Comparison of ENCODE assay signal across 13 cellular contexts in genomic region chr17:63516910-63517824, GRCh38. TPM values are rescaled to one million over a fixed set of nuclear protein-coding genes. Genes with fewer than 3 reads are reported as not detected.
A peak's percentile ranks its signal among the peaks of the same experiment; 100 is the strongest.
DNase-seq lines count a peak whose midpoint lies in the region; ATAC-seq, FAIRE-seq and TF ChIP-seq lines count a peak whose summit lies in the region.
"Had no signal": no experiment of that assay in that cellular context is flagged by ENCODE, and none has a peak within 500 bp of the region (broad histone marks: within the 10 kb centered on the region; RNA-seq: fewer than 3 reads in every experiment).

No MANE protein-coding gene starts in this region.

- H3K27me3 Mint-ChIP-seq in activated CD8-positive, alpha-beta T cell treated with anti-CD3 and anti-CD28 coated beads for 36 hours: peaks cover 9% of the 10 kb centered on the region
- peaks cover 14% of the 10 kb centered on the region for H3K27me3 Mint-ChIP-seq in activated CD8-positive, alpha-beta T cell treated with anti-CD3 and anti-CD28 coated beads, Interleukin-2, amount 10 ng/mL, durations not matched to agents 7 days and 5 days (ENCODE audit: low read depth)

- H3K4me3 ChIP-seq in K562: no peak overlapping the region

- TF ChIP-seq POLR2A in K562 (conservative IDR thresholded peaks at IDR 0.05): no peak

- no TSS peak for BruUV-seq in K562 (replicated peaks; lab: Mats Ljungman, UMichigan)

- no peaks in the 10 kb centered on the region; a peak in 1 of 5 replicates for H3K4me1 ChIP-seq in K562 (replicated peaks in 1 of 2; ENCODE audit: control insufficient read depth in 2 of 2, insufficient read depth in 2 of 2, low read length in 2 of 2)
- H3K4me1 ChIP-seq: BE2C had no signal

- no peak overlapping the region for H3K27ac Mint-ChIP-seq in activated CD8-positive, alpha-beta T cell treated with anti-CD3 and anti-CD28 coated beads for 36 hours
- H3K27ac Mint-ChIP-seq in activated CD8-positive, alpha-beta T cell treated with anti-CD3 and anti-CD28 coated beads, Interleukin-2, amount 10 ng/mL, durations not matched to agents 7 days and 5 days: no peak overlapping the region
- H3K27ac Mint-ChIP-seq: activated naive CD4-positive, alpha-beta T cell treated with anti-CD3 and anti-CD28 coated beads, Interleukin-2, amount 50 U/mL, for 24 hours had no signal

- H3K9ac ChIP-seq in K562 (ENCODE audit: insufficient read depth in 1 of 2, low read depth in 2 of 2, low read length in 2 of 2): no peak overlapping the region

- no peak overlapping the region for H3K4me2 ChIP-seq in K562 (ENCODE audit: insufficient read depth, low read length)

- H3K9me3 Mint-ChIP-seq in activated CD8-positive, alpha-beta T cell treated with anti-CD3 and anti-CD28 coated beads for 36 hours: no peaks in the 10 kb centered on the region
- H3K9me3 Mint-ChIP-seq in activated CD8-positive, alpha-beta T cell treated with anti-CD3 and anti-CD28 coated beads, Interleukin-2, amount 10 ng/mL, durations not matched to agents 7 days and 5 days (ENCODE audit: insufficient read depth): no peaks in the 10 kb centered on the region
- H3K9me3 Mint-ChIP-seq: activated naive CD4-positive, alpha-beta T cell treated with anti-CD3 and anti-CD28 coated beads, Interleukin-2, amount 50 U/mL, for 24 hours had no signal

- WGBS in K562 (ENCODE audit: insufficient coverage, low coverage, missing lambda C conversion rate): under 1% methylated on average over 6 of the region's 6 CpGs

- intact Hi-C loops in activated CD8-positive, alpha-beta T cell treated with anti-CD3 and anti-CD28 coated beads for 36 hours (cut with micrococcal nuclease): no loop called here
- intact Hi-C loops in K562 (cut with micrococcal nuclease): no loop called here

- no peak for TF ChIP-seq CTCF in activated CD8-positive, alpha-beta T cell treated with anti-CD3 and anti-CD28 coated beads for 36 hours (IDR thresholded peaks at IDR 0.05)
- TF ChIP-seq CTCF in K562 (IDR thresholded peaks at IDR 0.05 in 2 of 3, conservative IDR thresholded peaks at IDR 0.05 in 1 of 3; ENCODE audit: insufficient read depth in 2 of 3, low read depth in 1 of 3, low read length in 3 of 3) (no peak), GM10266 (IDR thresholded peaks at IDR 0.05; ENCODE audit: control insufficient read depth, insufficient read depth, low read depth, missing control alignments) (no peak)

- H3K36me3 Mint-ChIP-seq in activated CD8-positive, alpha-beta T cell treated with anti-CD3 and anti-CD28 coated beads for 36 hours (ENCODE audit: low read depth): no peaks in the 10 kb centered on the region
- H3K36me3 Mint-ChIP-seq in activated CD8-positive, alpha-beta T cell treated with anti-CD3 and anti-CD28 coated beads, Interleukin-2, amount 10 ng/mL, durations not matched to agents 7 days and 5 days (ENCODE audit: low read depth): no peaks in the 10 kb centered on the region
- H3K36me3 Mint-ChIP-seq: activated naive CD4-positive, alpha-beta T cell treated with anti-CD3 and anti-CD28 coated beads, Interleukin-2, amount 50 U/mL, for 24 hours had no signal

- no peaks in the 10 kb centered on the region for H3K36me3 ChIP-seq in K562 (ENCODE audit: control insufficient read depth, insufficient read depth, low read length)
- H3K36me3 ChIP-seq: BE2C had no signal

- peaks cover 13% of the 10 kb centered on the region for H3K4me1 Mint-ChIP-seq in activated CD8-positive, alpha-beta T cell treated with anti-CD3 and anti-CD28 coated beads for 36 hours (ENCODE audit: low read depth)
- no peaks in the 10 kb centered on the region for H3K4me1 Mint-ChIP-seq in activated CD8-positive, alpha-beta T cell treated with anti-CD3 and anti-CD28 coated beads, Interleukin-2, amount 10 ng/mL, durations not matched to agents 7 days and 5 days (ENCODE audit: low read depth)
- H3K4me1 Mint-ChIP-seq: activated naive CD4-positive, alpha-beta T cell treated with anti-CD3 and anti-CD28 coated beads, Interleukin-2, amount 50 U/mL, for 24 hours had no signal

- no peaks in the 10 kb centered on the region for H3K9me1 ChIP-seq in K562 (ENCODE audit: control insufficient read depth, insufficient read depth, low read length)

- in situ Hi-C loops in K562 (cut with MboI): no loop called here

- POLR2A ChIA-PET in activated CD8-positive, alpha-beta T cell treated with anti-CD3 and anti-CD28 coated beads for 36 hours (lab: Charles Lee): no interaction called here
- POLR2A ChIA-PET in activated CD8-positive, alpha-beta T cell treated with anti-CD3 and anti-CD28 coated beads, Interleukin-2, amount 10 ng/mL, durations not matched to agents 7 days and 5 days (lab: Charles Lee): no interaction called here
- POLR2A ChIA-PET in K562 (lab: Yijun Ruan, JAX): interaction anchor here (0.5 kb wide), 1 partner anchor 59 kb away, joined by 5 read pairs; no protein-coding TSS in a partner anchor

- TF ChIP-seq RAD21 in K562 (CRISPR knock-in tag; conservative IDR thresholded peaks at IDR 0.05 in 1 of 2, IDR thresholded peaks at IDR 0.05 in 1 of 2): no peak

- no peaks in the 10 kb centered on the region for H3K79me2 ChIP-seq in K562 (ENCODE audit: control insufficient read depth, insufficient read depth, low read length)

- H2AFZ ChIP-seq in K562 (ENCODE audit: low read depth, low read length): no peak overlapping the region

- no peak overlapping the region for H3K27ac ChIP-seq in K562 (ENCODE audit: extremely low read depth, low read depth, low read length)

- no peak for TF ChIP-seq EP300 in K562 (IDR thresholded peaks at IDR 0.05; ENCODE audit: low read length)

- DNase-seq in activated CD8-positive, alpha-beta T cell treated with anti-CD3 and anti-CD28 coated beads for 36 hours: peak; percentile 73
- no peak for DNase-seq in activated CD8-positive, alpha-beta T cell treated with anti-CD3 and anti-CD28 coated beads, Interleukin-2, amount 10 ng/mL, durations not matched to agents 7 days and 5 days
- DNase-seq in HT1080 (ENCODE audit: low read depth) (peak; percentile 79), K562 (ENCODE audit: extremely low read depth in 1 of 4, low spot score in 3 of 4) (no peak), NCI-H774 (lab: John Stamatoyannopoulos, UW) (no peak), GM10266 (ENCODE audit: extremely low spot score) (no peak)
- DNase-seq in stimulated activated CD4-positive, alpha-beta T cell treated with anti-CD3 and anti-CD28 coated beads, Interleukin-2, amount 100 ng/mL, for 48 hours: peak; percentile 18 to 35
- DNase-seq: BE2C had no signal

- CTCF ChIA-PET in activated CD8-positive, alpha-beta T cell treated with anti-CD3 and anti-CD28 coated beads for 36 hours (lab: Charles Lee): no interaction called here
- CTCF ChIA-PET in activated CD8-positive, alpha-beta T cell treated with anti-CD3 and anti-CD28 coated beads, Interleukin-2, amount 10 ng/mL, durations not matched to agents 7 days and 5 days (lab: Charles Lee): no interaction called here
- CTCF ChIA-PET in K562 (lab: Yijun Ruan, JAX; ENCODE audit: low intra/inter-chr PET ratio): no interaction called here

- H4K20me1 ChIP-seq in K562 (replicated peaks; ENCODE audit: control insufficient read depth, insufficient read depth, low read length): 0 out of 2 replicates have a peak, but pooled peaks cover 5% of the 10 kb centered on the region

- H3K27me3 ChIP-seq in K562 (ENCODE audit: control insufficient read depth in 2 of 2, insufficient read depth in 2 of 2, low read length in 2 of 2): peaks cover 14 to 28% of the 10 kb centered on the region in 2 experiments; a peak in 3 of 5 replicates
- H3K27me3 ChIP-seq: BE2C had no signal

- no peaks in the 10 kb centered on the region for H3K9me3 ChIP-seq in K562 (replicated peaks; ENCODE audit: control insufficient read depth, insufficient read depth, low read depth, low read length)
- H3K9me3 ChIP-seq: BE2C had no signal

- H3K4me3 Mint-ChIP-seq in activated CD8-positive, alpha-beta T cell treated with anti-CD3 and anti-CD28 coated beads for 36 hours: no peak overlapping the region
- H3K4me3 Mint-ChIP-seq in activated CD8-positive, alpha-beta T cell treated with anti-CD3 and anti-CD28 coated beads, Interleukin-2, amount 10 ng/mL, durations not matched to agents 7 days and 5 days: no peak overlapping the region
- H3K4me3 Mint-ChIP-seq: activated naive CD4-positive, alpha-beta T cell treated with anti-CD3 and anti-CD28 coated beads, Interleukin-2, amount 50 U/mL, for 24 hours had no signal

- peak; percentile 89 for ATAC-seq in activated CD8-positive, alpha-beta T cell treated with anti-CD3 and anti-CD28 coated beads for 36 hours
- ATAC-seq in activated CD8-positive, alpha-beta T cell treated with anti-CD3 and anti-CD28 coated beads, Interleukin-2, amount 10 ng/mL, durations not matched to agents 7 days and 5 days: no peak
- ATAC-seq in K562: no peak; the same call in 2 of the 3 replicates
- ATAC-seq in HG03095 (IDR thresholded peaks at IDR 0.05; ENCODE audit: unreplicated experiment): no peak
- ATAC-seq: left lobe of liver had no signal

- FAIRE-seq in K562 (lab: Jason Lieb, UNC): no peak
- FAIRE-seq: endothelial cell of umbilical vein had no signal

RNA-seq across cellular contexts. Expression of gene KCNH6, which starts 6.0 kb away (rescaled TPM):
- total RNA-seq in activated CD8-positive, alpha-beta T cell treated with anti-CD3 and anti-CD28 coated beads for 36 hours: not detected
- not detected for total RNA-seq in activated CD8-positive, alpha-beta T cell treated with anti-CD3 and anti-CD28 coated beads, Interleukin-2, amount 10 ng/mL, durations not matched to agents 7 days and 5 days
- total RNA-seq in HT1080 (2014; rRNA removed; shearing (Covaris generic)): not detected in 2 replicates
- not detected in 2 replicates for polyA plus RNA-seq in HT1080 (2015; cell fraction: cytosol; rRNA removed)
- polyA plus RNA-seq in HT1080 (2015; cell fraction: nucleus; rRNA removed): not detected in 2 replicates
- total RNA-seq in K562 (2011; cell fraction: chromatin; rRNA removed; ENCODE audit: low replicate concordance): not detected in 2 replicates
- total RNA-seq in K562 (2011; cell fraction: nucleolus; rRNA removed): not detected in 2 replicates
- not detected in 2 replicates for total RNA-seq in K562 (2011; cell fraction: nucleoplasm; rRNA removed)
- total RNA-seq in K562 (2014; rRNA removed): not detected in 2 replicates
- not detected in 2 replicates for total RNA-seq in K562 (2014; rRNA removed; fragmentation: Illumina TruSeq; extraction: Trizol)
- not detected in 2 replicates for total RNA-seq in K562 (2015; rRNA removed; fragmentation: Illumina TruSeq; extraction: Trizol)
- not detected in 2 replicates for total RNA-seq in K562 (2021)
- polyA plus RNA-seq in K562 (2011; rRNA removed): not detected in 2 replicates
- not detected in 2 replicates for polyA plus RNA-seq in K562 (2011; cell fraction: cytosol; rRNA removed)
- polyA plus RNA-seq in K562 (2011; cell fraction: nucleus; rRNA removed): not detected in 2 replicates
- polyA plus RNA-seq in K562 (2012): not detected in 2 replicates
- not detected in 2 replicates for polyA plus RNA-seq in K562 (2014; fragmentation: Illumina TruSeq; extraction: Trizol)
- polyA plus RNA-seq in K562 (2014; fragmentation: Nextera tagmentation; extraction: Ambion mirVana): not detected
- polyA plus RNA-seq in K562 (2014; rRNA removed): not detected in 2 replicates
- polyA minus RNA-seq in K562 (2011; rRNA and poly(A)+ RNA removed): not detected in 2 replicates
- not detected in 2 replicates for polyA minus RNA-seq in K562 (2011; cell fraction: cytosol; rRNA and poly(A)+ RNA removed)
- polyA minus RNA-seq in K562 (2011; cell fraction: nucleus; rRNA and poly(A)+ RNA removed): not detected in 2 replicates
- total RNA-seq: endothelial cell of umbilical vein, left lobe of liver, subcutaneous adipose tissue had no signal

RNA-seq across cellular contexts. Expression of gene DCAF7, which starts 33.1 kb away (rescaled TPM):
- total RNA-seq in activated CD8-positive, alpha-beta T cell treated with anti-CD3 and anti-CD28 coated beads for 36 hours: 100 to 1,000 TPM; 104 to 105 TPM
- 100 to 1,000 TPM; 127 TPM for total RNA-seq in activated CD8-positive, alpha-beta T cell treated with anti-CD3 and anti-CD28 coated beads, Interleukin-2, amount 10 ng/mL, durations not matched to agents 7 days and 5 days
- total RNA-seq in HT1080 (2014; rRNA removed; shearing (Covaris generic)): 28.0 and 37.1 TPM in 2 replicates
- 58.3 TPM in 2 replicates for polyA plus RNA-seq in HT1080 (2015; cell fraction: cytosol; rRNA removed)
- polyA plus RNA-seq in HT1080 (2015; cell fraction: nucleus; rRNA removed): 84.6 and 86.5 TPM in 2 replicates
- total RNA-seq in K562 (2011; cell fraction: chromatin; rRNA removed; ENCODE audit: low replicate concordance): 38.0 and 39.5 TPM in 2 replicates
- total RNA-seq in K562 (2011; cell fraction: nucleolus; rRNA removed): 28.7 and 30.0 TPM in 2 replicates
- 37.9 and 48.6 TPM in 2 replicates for total RNA-seq in K562 (2011; cell fraction: nucleoplasm; rRNA removed)
- total RNA-seq in K562 (2014; rRNA removed) (30.8 and 40.8 TPM in 2 replicates), K562 (2014; rRNA removed; fragmentation: Illumina TruSeq; extraction: Trizol) (40.8 and 41.8 TPM in 2 replicates), K562 (2015; rRNA removed; fragmentation: Illumina TruSeq; extraction: Trizol) (40.2 and 41.8 TPM in 2 replicates), K562 (2021) (117 and 123 TPM in 2 replicates)
- polyA plus RNA-seq in K562 (2011; rRNA removed) (55.5 and 99.8 TPM in 2 replicates), K562 (2014; fragmentation: Illumina TruSeq; extraction: Trizol) (76.8 and 82.1 TPM in 2 replicates), K562 (2014; fragmentation: Nextera tagmentation; extraction: Ambion mirVana) (10 to 100 TPM; 35.9 to 38.0 TPM), K562 (2014; rRNA removed) (39.1 and 47.7 TPM in 2 replicates)
- polyA plus RNA-seq in K562 (2011; cell fraction: cytosol; rRNA removed): 70.8 and 74.0 TPM in 2 replicates
- polyA plus RNA-seq in K562 (2011; cell fraction: nucleus; rRNA removed): 36.3 and 49.3 TPM in 2 replicates
- 80.2 and 92.9 TPM in 2 replicates for polyA plus RNA-seq in K562 (2012)
- polyA minus RNA-seq in K562 (2011; rRNA and poly(A)+ RNA removed): 86.0 and 117 TPM in 2 replicates
- 67.3 and 99.9 TPM in 2 replicates for polyA minus RNA-seq in K562 (2011; cell fraction: cytosol; rRNA and poly(A)+ RNA removed)
- 11.7 and 18.8 TPM in 2 replicates for polyA minus RNA-seq in K562 (2011; cell fraction: nucleus; rRNA and poly(A)+ RNA removed)

RNA-seq across cellular contexts. Expression of gene ACE, which starts 40.3 kb away (rescaled TPM):
- total RNA-seq in activated CD8-positive, alpha-beta T cell treated with anti-CD3 and anti-CD28 coated beads for 36 hours: under 1 TPM; 0.36 to 0.51 TPM
- under 1 TPM in 1 of 2 experiments, not detected in 1; 0.18 TPM for total RNA-seq in activated CD8-positive, alpha-beta T cell treated with anti-CD3 and anti-CD28 coated beads, Interleukin-2, amount 10 ng/mL, durations not matched to agents 7 days and 5 days
- not detected in 2 replicates for total RNA-seq in HT1080 (2014; rRNA removed; shearing (Covaris generic))
- polyA plus RNA-seq in HT1080 (2015; cell fraction: cytosol; rRNA removed): 0.07 and 0.19 TPM in 2 replicates
- 0.12 and 0.29 TPM in 2 replicates for polyA plus RNA-seq in HT1080 (2015; cell fraction: nucleus; rRNA removed)
- total RNA-seq in K562 (2011; cell fraction: chromatin; rRNA removed; ENCODE audit: low replicate concordance): 7.6 and 13.1 TPM in 2 replicates
- 8.2 and 9.7 TPM in 2 replicates for total RNA-seq in K562 (2011; cell fraction: nucleolus; rRNA removed)
- total RNA-seq in K562 (2011; cell fraction: nucleoplasm; rRNA removed): 6.2 and 6.5 TPM in 2 replicates
- total RNA-seq in K562 (2014; rRNA removed) (0.61 and 2.5 TPM in 2 replicates), K562 (2014; rRNA removed; fragmentation: Illumina TruSeq; extraction: Trizol) (0.18 and 0.29 TPM in 2 replicates), K562 (2015; rRNA removed; fragmentation: Illumina TruSeq; extraction: Trizol) (0.34 and 0.54 TPM in 2 replicates), K562 (2021) (1.6 and 1.8 TPM in 2 replicates)
- polyA plus RNA-seq in K562 (2011; rRNA removed) (0.22 and 0.29 TPM in 2 replicates), K562 (2014; fragmentation: Illumina TruSeq; extraction: Trizol) (0.39 and 0.53 TPM in 2 replicates), K562 (2014; fragmentation: Nextera tagmentation; extraction: Ambion mirVana) (under 1 TPM in 1 of 2 experiments, not detected in 1; 0.07 TPM), K562 (2014; rRNA removed) (0.71 and 1.7 TPM in 2 replicates)
- polyA plus RNA-seq in K562 (2011; cell fraction: cytosol; rRNA removed): 0.63 and 1.3 TPM in 2 replicates
- polyA plus RNA-seq in K562 (2011; cell fraction: nucleus; rRNA removed): 0.95 and 3.8 TPM in 2 replicates
- 1.7 and 2.6 TPM in 2 replicates for polyA plus RNA-seq in K562 (2012)
- 0.21 and 0.95 TPM in 2 replicates for polyA minus RNA-seq in K562 (2011; rRNA and poly(A)+ RNA removed)
- 1.2 TPM in 2 replicates for polyA minus RNA-seq in K562 (2011; cell fraction: cytosol; rRNA and poly(A)+ RNA removed)
- polyA minus RNA-seq in K562 (2011; cell fraction: nucleus; rRNA and poly(A)+ RNA removed): 1.7 and 3.2 TPM in 2 replicates

Comparison
In these comparisons a context has a peak if more than half of its experiments do, and no peak if none do; other contexts are left out.
1. DNase-seq: peak in activated CD8-positive, alpha-beta T cell treated with anti-CD3 and anti-CD28 coated beads for 36 hours (single experiment), HT1080 (single experiment) and stimulated activated CD4-positive, alpha-beta T cell treated with anti-CD3 and anti-CD28 coated beads, Interleukin-2, amount 100 ng/mL, for 48 hours (2 of 2); none in activated CD8-positive, alpha-beta T cell treated with anti-CD3 and anti-CD28 coated beads, Interleukin-2, amount 10 ng/mL, durations not matched to agents 7 days and 5 days (single experiment), K562 (0 of 4), NCI-H774 (single experiment) and GM10266 (single experiment).